1 cellular context compared by ENCODE assay signal in the genomic region with DNA sequence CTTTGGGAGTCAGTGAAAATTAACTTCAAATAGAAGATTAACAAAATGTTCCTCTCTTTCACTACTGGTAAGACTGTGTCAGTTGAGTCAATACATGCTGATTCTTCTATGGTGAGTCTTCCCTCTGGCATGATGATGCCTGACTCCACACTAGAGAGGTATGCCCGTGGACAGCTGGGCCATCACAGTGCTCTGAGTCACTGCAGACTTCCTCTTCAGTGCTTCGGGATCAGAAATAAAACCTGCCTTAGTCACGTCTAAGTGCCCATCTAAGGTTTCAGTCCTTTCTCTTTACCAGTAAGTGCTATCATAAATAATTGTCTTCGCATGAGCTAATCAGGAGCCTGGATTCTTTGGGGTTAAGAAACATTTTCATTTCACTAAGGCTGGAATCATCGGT.
A peak's percentile ranks its signal among the peaks of the same experiment; 100 is the strongest.
TF ChIP-seq lines count a peak whose summit lies in the region.

No MANE protein-coding gene starts in this region.

TF ChIP-seq in HepG2, 621 proteins besides CTCF, POLR2A, EP300 and RAD21:
- no peak for TF ChIP-seq ZNF563 (CRISPR knock-in tag; IDR thresholded peaks at IDR 0.05)
- 0 out of 2 replicates have a peak, but pooled peaks have one; percentile 14 for TF ChIP-seq FOSL2 (CRISPR knock-in tag; IDR thresholded peaks at IDR 0.05)
- TF ChIP-seq REPIN1 (CRISPR knock-in tag; IDR thresholded peaks at IDR 0.05; ENCODE audit: borderline replicate concordance, low read depth), result no peak
- TF ChIP-seq, protein P1, sequence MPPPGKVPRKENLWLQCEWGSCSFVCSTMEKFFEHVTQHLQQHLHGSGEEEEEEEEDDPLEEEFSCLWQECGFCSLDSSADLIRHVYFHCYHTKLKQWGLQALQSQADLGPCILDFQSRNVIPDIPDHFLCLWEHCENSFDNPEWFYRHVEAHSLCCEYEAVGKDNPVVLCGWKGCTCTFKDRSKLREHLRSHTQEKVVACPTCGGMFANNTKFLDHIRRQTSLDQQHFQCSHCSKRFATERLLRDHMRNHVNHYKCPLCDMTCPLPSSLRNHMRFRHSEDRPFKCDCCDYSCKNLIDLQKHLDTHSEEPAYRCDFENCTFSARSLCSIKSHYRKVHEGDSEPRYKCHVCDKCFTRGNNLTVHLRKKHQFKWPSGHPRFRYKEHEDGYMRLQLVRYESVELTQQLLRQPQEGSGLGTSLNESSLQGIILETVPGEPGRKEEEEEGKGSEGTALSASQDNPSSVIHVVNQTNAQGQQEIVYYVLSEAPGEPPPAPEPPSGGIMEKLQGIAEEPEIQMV (CRISPR knock-in tag; IDR thresholded peaks at IDR 0.05; ENCODE audit: low read depth), result no peak
